ENCODE assay signal across 18 cellular contexts in genomic region chr20:60268502-60268901, GRCh38.
DNase-seq lines count a peak whose midpoint lies in the region; FAIRE-seq and TF ChIP-seq lines count a peak whose summit lies in the region.
"Had no signal": no experiment of that assay in that cellular context is flagged by ENCODE, and none has a peak within 500 bp of the region (broad histone marks: within the 10 kb centered on the region; RNA-seq: fewer than 3 reads in every experiment).

No MANE protein-coding gene starts in this region.

- no peak overlapping the region for H2BK5ac ChIP-seq in H1 (ENCODE audit: low read depth, low read length)

- H3K23ac ChIP-seq in H1 (ENCODE audit: insufficient read length), result no peak overlapping the region

- H4K20me1 ChIP-seq in H1 (replicated peaks in 1 of 2; ENCODE audit: control insufficient read depth in 1 of 2, insufficient read depth in 2 of 2, low read length in 2 of 2), result no peaks in the 10 kb centered on the region

- H3K18ac ChIP-seq in H1 (ENCODE audit: extremely low read depth, low read length), result no peak overlapping the region

- H2BK12ac ChIP-seq in H1 (ENCODE audit: low read depth, low read length), result no peak overlapping the region

- H3K4me1 ChIP-seq in H1 (replicated peaks in 1 of 4; ENCODE audit: control insufficient read depth in 3 of 4, insufficient read depth in 4 of 4, low read length in 3 of 4) (no peaks in the 10 kb centered on the region; a peak in 1 of 7 replicates), small intestine (ENCODE audit: control insufficient read depth in 2 of 2, insufficient read depth in 1 of 2, low read depth in 1 of 2, low read length in 1 of 2) (no peaks in the 10 kb centered on the region)
- H3K4me1 ChIP-seq: Caco-2 had no signal

- H3K9me3 ChIP-seq in H1 (ENCODE audit: insufficient read depth in 2 of 2, low read depth in 1 of 2, low read length in 1 of 2) (peaks cover 3 to 6% of the 10 kb centered on the region in 2 experiments; a peak in 1 of 4 replicates), small intestine (ENCODE audit: control insufficient read depth, low read depth) (no peaks in the 10 kb centered on the region)

- in situ Hi-C loops in Caki2 (cut with HindIII; ENCODE audit: low pct_unique_long_range_greater_than_20kb, low sequenced_read_pairs), result no loop called here

- H3K4ac ChIP-seq in H1 (replicated peaks; ENCODE audit: insufficient read length, low read depth, low read length), result no peak overlapping the region

- TF ChIP-seq CTCF in H1 (IDR thresholded peaks at IDR 0.05; ENCODE audit: control extremely low read depth in 1 of 3, insufficient read depth in 1 of 3, low read depth in 1 of 3, low read length in 3 of 3), result no peak

- no peak for TF ChIP-seq POLR2A in H1 (IDR thresholded peaks at IDR 0.05; ENCODE audit: control extremely low read depth in 1 of 2, low read depth in 2 of 2, low read length in 2 of 2)

- no peak overlapping the region for H2AFZ ChIP-seq in H1 (ENCODE audit: low read length)

- WGBS in H1 (ENCODE audit: extremely low coverage in 1 of 2, insufficient coverage in 1 of 2, insufficient read length in 1 of 2, insufficient replicate concordance in 2 of 2, low coverage in 1 of 2, low lambda C conversion rate in 2 of 2, missing lambda C conversion rate in 1 of 2), 2 experiments, result 95% methylated on average over 5 of the region's 5 CpGs; no CpG with 5 or more reads in 1 of the 2 experiments
- 84 to 89% (median 86%) methylated on average over 5 of the region's 5 CpGs for WGBS in small intestine, 3 donors

- H3K4me3 ChIP-seq in H1 (ENCODE audit: extremely low read depth in 1 of 4, insufficient read depth in 2 of 4, low read depth in 3 of 4, low read length in 4 of 4), result no peak overlapping the region
- H3K4me3 ChIP-seq in small intestine (ENCODE audit: low read depth in 1 of 2, low read length in 2 of 2), result no peak overlapping the region

- H3K14ac ChIP-seq in H1 (ENCODE audit: insufficient read length), result no peak overlapping the region

- H2AK5ac ChIP-seq in H1 (ENCODE audit: low read depth, low read length), result no peak overlapping the region

- H2BK15ac ChIP-seq in H1 (ENCODE audit: low read length), result no peak overlapping the region

- H3K23me2 ChIP-seq in H1 (ENCODE audit: low read depth, low read length), result no peaks in the 10 kb centered on the region

- no peak overlapping the region for H4K5ac ChIP-seq in H1 (ENCODE audit: insufficient read length, low read depth, low read length)

- no peak for TF ChIP-seq EP300 in H1 (IDR thresholded peaks at IDR 0.05; ENCODE audit: borderline replicate concordance in 1 of 2, low read depth in 2 of 2, low read length in 2 of 2)

- H3K27ac ChIP-seq in H1 (ENCODE audit: low read depth, low read length) (no peak overlapping the region), small intestine (ENCODE audit: low read depth in 1 of 2, low read length in 1 of 2) (no peak overlapping the region)

- no peak overlapping the region for H4K91ac ChIP-seq in H1 (replicated peaks; ENCODE audit: insufficient read length, low read length)

- no peak overlapping the region for H2BK120ac ChIP-seq in H1 (replicated peaks; ENCODE audit: low read depth, low read length)

- no peak overlapping the region for H3K56ac ChIP-seq in H1 (replicated peaks; ENCODE audit: insufficient read length, low read depth, low read length)

- FAIRE-seq in H1 (lab: Jason Lieb, UNC) (no peak), small intestine (lab: Jason Lieb, UNC) (no peak)
- FAIRE-seq: G401.6, GM19239 had no signal

- CTCF ChIA-PET in H1 (lab: Charles Lee; ENCODE audit: partially characterized antibody), result no interaction called here

- H3K9ac ChIP-seq in H1 (replicated peaks in 1 of 4; ENCODE audit: extremely low read depth in 1 of 4, low read depth in 3 of 4, low read length in 3 of 4), result no peak overlapping the region

- no peaks in the 10 kb centered on the region for H3K79me2 ChIP-seq in H1 (ENCODE audit: control insufficient read depth in 1 of 2, insufficient read depth in 2 of 2, low read length in 2 of 2)

- no peak overlapping the region for H3K4me2 ChIP-seq in H1 (ENCODE audit: insufficient read depth in 1 of 2, low read depth in 2 of 2, low read length in 2 of 2)

- H3K36me3 ChIP-seq in H1 (ENCODE audit: control insufficient read depth in 2 of 4, insufficient read depth in 4 of 4, low read length in 3 of 4) (no peaks in the 10 kb centered on the region), small intestine (ENCODE audit: control insufficient read depth in 2 of 2, insufficient read depth in 2 of 2, low read length in 2 of 2) (no peaks in the 10 kb centered on the region)

- TF ChIP-seq RAD21 in H1 (IDR thresholded peaks at IDR 0.05 in 1 of 2, conservative IDR thresholded peaks at IDR 0.05 in 1 of 2; ENCODE audit: low read depth in 2 of 2, low read length in 2 of 2), result no peak

- peak; percentile 34 for DNase-seq in activated CD4-positive, CD25-positive, alpha-beta regulatory T cell treated with anti-CD3 and anti-CD28 coated beads, Interleukin-2, amount 50 U/mL, for 72 hours
- no peak for DNase-seq in activated CD4-positive, CD25-positive, alpha-beta regulatory T cell (lab: John Stamatoyannopoulos, UW)
- peak; percentile 32 for DNase-seq in Caki2 (ENCODE audit: low read depth)
- DNase-seq in RKO (ENCODE audit: low spot score), result peak; percentile 14
- no peak for DNase-seq in H1 (ENCODE audit: low read depth in 1 of 2, low spot score in 2 of 2)
- no peak for DNase-seq in small intestine
- DNase-seq in T1000 (lab: John Stamatoyannopoulos, UW), result no peak
- DNase-seq in activated effector memory CD4-positive, alpha-beta T cell treated with anti-CD3 and anti-CD28 coated beads, Interleukin-2, amount 50 U/mL, for 16 hours, result no peak
- DNase-seq: AML-193, Caco-2, DMS79, HCEC 1CT, NCI-H1092, NCI-H1694 treated with DMSO at 0.1 percent for 48 hours, NCI-H774, SHP77 treated with DMSO at 0.1 percent for 48 hours had no signal

- no peak overlapping the region for H4K8ac ChIP-seq in H1 (ENCODE audit: extremely low read depth, insufficient read depth, low read length)

- POLR2A ChIA-PET in H1 (lab: Charles Lee; ENCODE audit: partially characterized antibody), result no interaction called here

- H2BK20ac ChIP-seq in H1 (ENCODE audit: low read length), result no peak overlapping the region

- H3K79me1 ChIP-seq in H1 (ENCODE audit: low read depth, low read length), result no peaks in the 10 kb centered on the region

- H3K27me3 ChIP-seq in H1 (replicated peaks in 1 of 4; ENCODE audit: control insufficient read depth in 3 of 4, extremely low read depth in 1 of 4, insufficient read depth in 3 of 4, low read length in 3 of 4) (no peaks in the 10 kb centered on the region; a peak in 3 of 7 replicates), small intestine (ENCODE audit: control insufficient read depth in 2 of 2, insufficient read depth in 2 of 2, low read length in 2 of 2) (no peaks in the 10 kb centered on the region)

TF ChIP-seq in H1, 55 proteins besides CTCF, POLR2A, EP300 and RAD21:
- TF ChIP-seq PHF8 (conservative IDR thresholded peaks at IDR 0.05; ENCODE audit: low read depth, low read length) (no peak), USF2 (IDR thresholded peaks at IDR 0.05; ENCODE audit: low read length) (peak; percentile 49; the same call in 1 of the 2 replicates), CBX5 (IDR thresholded peaks at IDR 0.05; ENCODE audit: low read depth, low read length) (no peak), NRF1 (IDR thresholded peaks at IDR 0.05; ENCODE audit: low read depth, low read length) (no peak), RNF2 (IDR thresholded peaks at IDR 0.05; ENCODE audit: borderline replicate concordance, low read depth, low read length, missing control alignments, poor library complexity, severe bottlenecking) (no peak), SP4 (IDR thresholded peaks at IDR 0.05; ENCODE audit: low read length) (no peak), EGR1 (IDR thresholded peaks at IDR 0.05; ENCODE audit: borderline replicate concordance, low read depth, low read length) (no peak), TBP (IDR thresholded peaks at IDR 0.05; ENCODE audit: low read depth, low read length) (no peak)

Comparison
In these comparisons a context has a peak if more than half of its experiments do, and no peak if none do; other contexts are left out.
1. DNase-seq: peak in activated CD4-positive, CD25-positive, alpha-beta regulatory T cell treated with anti-CD3 and anti-CD28 coated beads, Interleukin-2, amount 50 U/mL, for 72 hours (single experiment), Caki2 (single experiment) and RKO (single experiment); none in activated CD4-positive, CD25-positive, alpha-beta regulatory T cell (0 of 4), H1 (0 of 2), small intestine (single experiment), T1000 (single experiment) and activated effector memory CD4-positive, alpha-beta T cell treated with anti-CD3 and anti-CD28 coated beads, Interleukin-2, amount 50 U/mL, for 16 hours (single experiment).